In the genomic region with DNA sequence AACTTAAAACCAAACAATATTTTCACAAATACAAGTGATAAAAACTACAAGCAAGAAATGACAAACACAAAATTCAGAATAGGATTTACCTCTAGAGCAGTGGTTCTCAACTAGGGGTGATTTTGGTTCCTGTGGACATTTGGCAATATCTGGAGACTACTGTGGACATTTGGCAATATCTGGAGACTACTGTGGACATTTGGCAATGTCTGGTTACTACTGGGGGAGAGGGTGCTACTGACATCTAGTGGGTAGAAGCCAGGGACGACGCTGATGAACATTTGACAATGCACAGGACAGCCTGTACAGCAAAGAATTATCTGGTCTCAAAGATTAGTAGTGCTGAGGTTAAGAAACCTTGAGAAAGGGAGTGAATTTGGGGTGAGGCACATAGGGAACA, we compare ENCODE assay signal across 8 cellular contexts.
DNase-seq lines count a peak whose midpoint lies in the region; ATAC-seq and TF ChIP-seq lines count a peak whose summit lies in the region.

No MANE protein-coding gene starts in this region.

- H3K4me2 ChIP-seq in OCI-LY7 (ENCODE audit: low read length) (no peak overlapping the region), fibroblast of lung (ENCODE audit: extremely low read depth, insufficient read depth, low read length) (no peak overlapping the region)

- TF ChIP-seq POLR2A in thyroid gland (IDR thresholded peaks at IDR 0.05), result no peak

- TF ChIP-seq CTCF in OCI-LY7 (conservative IDR thresholded peaks at IDR 0.05; ENCODE audit: low read length) (peak; percentile 55), fibroblast of lung (conservative IDR thresholded peaks at IDR 0.05 in 1 of 2, IDR thresholded peaks at IDR 0.05 in 1 of 2; ENCODE audit: low read depth in 1 of 2, low read length in 2 of 2) (peak; percentile 39 to 48), thyroid gland (IDR thresholded peaks at IDR 0.05) (peak in 1 of 6 experiments; percentile 23)

- H3K4me1 ChIP-seq in OCI-LY7 (ENCODE audit: insufficient read depth, low read length, poor library complexity, severe bottlenecking) (no peaks in the 10 kb centered on the region), fibroblast of lung (ENCODE audit: control insufficient read depth, extremely low read depth, insufficient read depth, low read length) (peaks cover 2% of the 10 kb centered on the region), thyroid gland (no peaks in the 10 kb centered on the region)

- WGBS in thyroid gland, 2 donors, result 42 to 54% methylated on average over 2 of the region's 2 CpGs

- BruUV-seq in OCI-LY7 (replicated peaks; lab: Mats Ljungman, UMichigan), result no TSS peak

- H3K9me3 ChIP-seq in OCI-LY7 (ENCODE audit: low read length) (no peaks in the 10 kb centered on the region), fibroblast of lung (ENCODE audit: control insufficient read depth, insufficient read depth, low read depth, low read length) (no peaks in the 10 kb centered on the region), thyroid gland (no peaks in the 10 kb centered on the region)

- H4K20me1 ChIP-seq in OCI-LY7 (ENCODE audit: insufficient read depth, low read length) (no peaks in the 10 kb centered on the region), fibroblast of lung (ENCODE audit: control insufficient read depth, extremely low read depth, insufficient read depth, low read length) (no peaks in the 10 kb centered on the region)

- H3K4me3 ChIP-seq in OCI-LY7 (ENCODE audit: low read depth, low read length, poor library complexity, severe bottlenecking) (no peak overlapping the region), fibroblast of lung (replicated peaks in 1 of 4; ENCODE audit: control extremely low read depth in 1 of 4, insufficient read depth in 1 of 4, low read depth in 3 of 4, low read length in 4 of 4) (no peak overlapping the region), thyroid gland (replicated peaks in 1 of 3) (no peak overlapping the region)

- H3K79me2 ChIP-seq in OCI-LY7 (ENCODE audit: insufficient read depth, low read depth, low read length) (no peaks in the 10 kb centered on the region), fibroblast of lung (ENCODE audit: control insufficient read depth, insufficient read depth, low read length) (no peaks in the 10 kb centered on the region)

- no peak overlapping the region for H3K9ac ChIP-seq in fibroblast of lung (ENCODE audit: insufficient read depth, low read length)

- H3K36me3 ChIP-seq in OCI-LY7 (ENCODE audit: insufficient read depth, low read length) (no peaks in the 10 kb centered on the region), fibroblast of lung (ENCODE audit: control insufficient read depth, insufficient read depth, low read length) (no peaks in the 10 kb centered on the region), thyroid gland (no peaks in the 10 kb centered on the region)

- CTCF ChIA-PET in OCI-LY7 (lab: Charles Lee; ENCODE audit: unreplicated experiment), result no interaction called here

- intact Hi-C loops in OCI-LY7 (cut with micrococcal nuclease; ENCODE audit: unreplicated experiment) (loop anchor here (2.0 kb wide), 1 partner anchor 136 kb away; no protein-coding TSS in a partner anchor), thyroid gland (cut with DNase I) (no loop called here)

- peak; percentile 1 for DNase-seq in SIG-M5 treated with dmso at 0.1 percent for 504 hours (lab: John Stamatoyannopoulos, UW; ENCODE audit: unreplicated experiment)
- DNase-seq in SIG-M5 (lab: John Stamatoyannopoulos, UW), result no peak
- DNase-seq in OCI-LY7 (ENCODE audit: low spot score), result peak; percentile 8
- peak in 1 of 2 donors; percentile 63 for DNase-seq in fibroblast of lung (ENCODE audit: low read depth in 2 of 2)
- peak; percentile 2 to 6 for DNase-seq in thyroid gland
- DNase-seq in stimulated activated naive CD4-positive, alpha-beta T cell treated with Interleukin-2 at 50 U/mL for 16 hours (lab: John Stamatoyannopoulos, UW), result no peak
- DNase-seq in NCI-H1105 (lab: John Stamatoyannopoulos, UW), result no peak

- H3K27ac ChIP-seq in OCI-LY7 (ENCODE audit: low read depth, low read length, poor library complexity, severe bottlenecking), result no peak overlapping the region
- H3K27ac ChIP-seq in fibroblast of lung (ENCODE audit: insufficient read depth, low read length), result no peak overlapping the region
- H3K27ac ChIP-seq in thyroid gland, result no peak overlapping the region

- no peaks in the 10 kb centered on the region for H3K9me2 ChIP-seq in OCI-LY7 (ENCODE audit: insufficient read depth, low read length)

- H3K27me3 ChIP-seq in fibroblast of lung (ENCODE audit: control insufficient read depth, insufficient read depth, low read length), result no peaks in the 10 kb centered on the region
- H3K27me3 ChIP-seq in thyroid gland, result no peaks in the 10 kb centered on the region

- POLR2A ChIA-PET in OCI-LY7 (lab: Charles Lee), result no interaction called here

- H2AFZ ChIP-seq in OCI-LY7 (ENCODE audit: low read length) (no peak overlapping the region), fibroblast of lung (ENCODE audit: low read length) (no peak overlapping the region)

- ATAC-seq in HG03457 (IDR thresholded peaks at IDR 0.05; ENCODE audit: unreplicated experiment), result no peak

Comparison
In these comparisons a context has a peak if more than half of its experiments do, and no peak if none do; other contexts are left out.
1. DNase-seq: peak in SIG-M5 treated with dmso at 0.1 percent for 504 hours (single experiment), OCI-LY7 (single experiment) and thyroid gland (2 of 2); none in SIG-M5 (single experiment), stimulated activated naive CD4-positive, alpha-beta T cell treated with Interleukin-2 at 50 U/mL for 16 hours (single experiment) and NCI-H1105 (single experiment).